Comparison of ENCODE assay signal across 10 cellular contexts in genomic region chr20:58851221-58851968, GRCh38. TPM values are rescaled to one million over a fixed set of nuclear protein-coding genes. Genes with fewer than 3 reads are reported as not detected.
DNase-seq lines count a peak whose midpoint lies in the region; ATAC-seq and TF ChIP-seq lines count a peak whose summit lies in the region.
"Had no signal": no experiment of that assay in that cellular context is flagged by ENCODE, and none has a peak within 500 bp of the region (broad histone marks: within the 10 kb centered on the region; RNA-seq: fewer than 3 reads in every experiment).

No MANE protein-coding gene starts in this region.

- TF ChIP-seq CTCF in GM12875 (IDR thresholded peaks at IDR 0.05; ENCODE audit: borderline replicate concordance, insufficient read depth, low read depth, low read length) (no peak), PC-9 (conservative IDR thresholded peaks at IDR 0.05) (no peak), fibroblast of mammary gland (conservative IDR thresholded peaks at IDR 0.05; ENCODE audit: control insufficient read depth, insufficient read depth, low read depth, low read length) (no peak)

- H3K27me3 ChIP-seq in PC-9 (ENCODE audit: insufficient read depth, low read depth) = peaks cover 27% of the 10 kb centered on the region

- H3K36me3 ChIP-seq in PC-9 (ENCODE audit: low read depth) = no peaks in the 10 kb centered on the region

- H2AFZ ChIP-seq in PC-9 = peak overlapping the region; percentile 87

- H3K4me3 ChIP-seq in GM12875 (ENCODE audit: low read depth, low read length) = peak overlapping the region; percentile 62
- H3K4me3 ChIP-seq in PC-9 = peak overlapping the region; percentile 73
- H3K4me3 ChIP-seq in fibroblast of mammary gland (ENCODE audit: control insufficient read depth, low read depth, low read length) = peak overlapping the region; percentile 76

- peak in 1 of 2 experiments; percentile 14 for DNase-seq in PC-9
- DNase-seq in fibroblast of mammary gland (ENCODE audit: low read depth) = no peak
- peak; percentile 44 for DNase-seq in retina
- no peak for DNase-seq in nucleus accumbens (lab: John Stamatoyannopoulos, UW)

- H3K9me2 ChIP-seq in PC-9 (ENCODE audit: insufficient read depth) = no peaks in the 10 kb centered on the region

- ATAC-seq in GM18519 (IDR thresholded peaks at IDR 0.05; ENCODE audit: low FRiP score, unreplicated experiment) (no peak), HG03095 (IDR thresholded peaks at IDR 0.05; ENCODE audit: unreplicated experiment) (no peak), HG03196 (IDR thresholded peaks at IDR 0.05; ENCODE audit: unreplicated experiment) (no peak)
- ATAC-seq: HCT116 had no signal

- BruUV-seq in PC-9 (replicated peaks; lab: Mats Ljungman, UMichigan) = no TSS peak

- H4K20me1 ChIP-seq in PC-9 (ENCODE audit: insufficient read depth) = no peaks in the 10 kb centered on the region

- no peaks in the 10 kb centered on the region for H3K9me3 ChIP-seq in PC-9 (ENCODE audit: insufficient read depth, low read depth)

- H3K27ac ChIP-seq in PC-9 = no peak overlapping the region

- peak overlapping the region; percentile 90 for H3K4me2 ChIP-seq in PC-9

- H3K79me2 ChIP-seq in PC-9 (ENCODE audit: low read depth) = peaks cover 11% of the 10 kb centered on the region

- CTCF ChIA-PET in PC-9 (lab: Charles Lee) = interaction anchor here (0.5 kb wide), 1 partner anchor 160 kb away, joined by 24 read pairs; no protein-coding TSS in a partner anchor

- POLR2A ChIA-PET in PC-9 (lab: Charles Lee; ENCODE audit: unreplicated experiment) = no interaction called here

- intact Hi-C loops in PC-9 (cut with micrococcal nuclease; ENCODE audit: unreplicated experiment) = loop anchor here (1.0 to 5.0 kb wide), 2 partner anchors 33 to 199 kb away; partner anchors contain the start of gene STX16

- H3F3A ChIP-seq in PC-9 (ENCODE audit: insufficient read depth, low read depth) = no peaks in the 10 kb centered on the region

- peaks cover 10% of the 10 kb centered on the region for H3K4me1 ChIP-seq in PC-9 (replicated peaks; ENCODE audit: insufficient read depth)

RNA-seq across cellular contexts. Expression of gene GNAS-AS1, which starts 0.7 kb away (rescaled TPM):
- total RNA-seq in PC-9 (2021) = 5.7 and 6.8 TPM in 2 replicates
- total RNA-seq: posterior vena cava had no signal

RNA-seq across cellular contexts. Expression of gene GNAS, which starts 1.1 kb away (rescaled TPM):
- 929 and 1,304 TPM in 2 replicates for total RNA-seq in PC-9 (2021)
